ENCODE assay signal across 37 cellular contexts in the genomic region with DNA sequence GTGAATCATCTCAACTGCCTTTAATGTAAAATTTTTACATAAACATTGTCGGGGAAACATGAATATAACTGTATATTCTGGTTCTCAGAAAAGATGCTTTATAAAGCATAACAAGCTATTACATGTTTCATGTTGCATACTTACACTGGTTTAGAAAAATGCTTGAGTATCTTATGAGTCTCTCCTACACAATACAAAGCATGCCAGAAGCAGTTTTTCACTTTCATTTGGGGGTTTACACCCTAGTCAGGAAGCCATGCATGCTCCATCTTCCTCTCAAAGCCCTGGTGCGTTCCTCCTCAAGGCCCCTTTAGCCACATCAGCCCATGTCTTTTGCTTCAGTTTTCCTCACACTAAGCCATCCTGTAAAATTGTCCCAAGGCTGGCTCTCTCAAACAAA. TPM values are rescaled to one million over a fixed set of nuclear protein-coding genes. Genes with fewer than 3 reads are reported as not detected.
"Had no signal": no experiment of that assay in that cellular context is flagged by ENCODE, and none has a peak within 500 bp of the region (broad histone marks: within the 10 kb centered on the region; RNA-seq: fewer than 3 reads in every experiment).

No MANE protein-coding gene starts in this region.

- ATAC-seq: activated CD8-positive, alpha-beta T cell treated with anti-CD3 and anti-CD28 coated beads for 36 hours; activated naive CD4-positive, alpha-beta T cell treated with anti-CD3 and anti-CD28 coated beads, Interleukin-2, amount 50 U/mL, for 72 hours; activated T-cell treated with anti-CD3 and anti-CD28 coated beads, Interleukin-2, amount 50 U/mL, for 4 hours; activated T-cell treated with anti-CD3 and anti-CD28 coated beads, Interleukin-2, amount 50 U/mL, for 72 hours; activated T-helper 17 cell treated with anti-CD3 and anti-CD28 coated beads, Interleukin-2, amount 50 U/mL, for 72 hours; body of pancreas had no signal

- H3K4me1 Mint-ChIP-seq: activated B cell treated with CpG ODN at 0.5 μM for 24 hours; activated CD4-positive, alpha-beta T cell treated with anti-CD3 and anti-CD28 coated beads, Interleukin-2, amount 10 ng/mL, durations not matched to agents 24 days and 14 days; activated naive CD8-positive, alpha-beta T cell treated with anti-CD3 and anti-CD28 coated beads for 36 hours; activated T-helper 17 cell treated with anti-CD3 and anti-CD28 coated beads, Interleukin-2, amount 50 U/mL, for 72 hours had no signal

- H3K27ac ChIP-seq: adrenal gland, body of pancreas, brain microvascular endothelial cell, VCaP had no signal

- H3K36me3 Mint-ChIP-seq: activated CD4-positive, alpha-beta memory T cell treated with anti-CD3 and anti-CD28 coated beads for 36 hours; activated naive CD4-positive, alpha-beta T cell treated with anti-CD3 and anti-CD28 coated beads, Interleukin-2, amount 50 U/mL, for 72 hours; activated naive CD8-positive, alpha-beta T cell treated with anti-CD3 and anti-CD28 coated beads for 36 hours had no signal

- H3K4me1 ChIP-seq: adrenal gland, body of pancreas had no signal

- H3K27ac Mint-ChIP-seq: activated B cell treated with CpG ODN at 0.5 μM for 24 hours; activated CD4-positive, alpha-beta memory T cell treated with anti-CD3 and anti-CD28 coated beads for 36 hours; activated CD4-positive, alpha-beta T cell treated with anti-CD3 and anti-CD28 coated beads, Interleukin-2, amount 10 ng/mL, durations not matched to agents 24 days and 14 days; activated CD8-positive, alpha-beta T cell treated with anti-CD3 and anti-CD28 coated beads for 36 hours; activated naive CD4-positive, alpha-beta T cell treated with anti-CD3 and anti-CD28 coated beads for 36 hours; activated naive CD4-positive, alpha-beta T cell treated with anti-CD3 and anti-CD28 coated beads, Interleukin-2, amount 50 U/mL, for 72 hours; activated naive CD8-positive, alpha-beta T cell treated with anti-CD3 and anti-CD28 coated beads for 36 hours; activated T-cell treated with anti-CD3 and anti-CD28 coated beads, Interleukin-2, amount 50 U/mL, for 72 hours; activated T-helper 1 cell treated with anti-CD3 and anti-CD28 coated beads, Interleukin-12 subunit alpha, Interleukin-12 subunit beta, Interleukin-2, Interleukin-4 antibody, amounts not matched to agents 30 ng/mL and 10 ng/mL and 1 ng/mL, durations not matched to agents 14 hours and 24 hours and 36 hours; activated T-helper 17 cell treated with anti-CD3 and anti-CD28 coated beads, Interleukin-2, amount 50 U/mL, for 72 hours; T-helper 1 cell treated with Interleukin-12 subunit alpha and Interleukin-12 subunit beta and Interleukin-4 antibody, amounts not matched to agents 30 μg/mL and 1 μg/mL, for 36 hours; T-helper 2 cell treated with Interferon-gamma antibody and Interleukin-4, amounts not matched to agents 5 μg/mL and 100 μg/mL, for 36 hours had no signal

- FAIRE-seq: astrocyte, TTC549 had no signal

- H3K27me3 ChIP-seq: adrenal gland, body of pancreas, brain microvascular endothelial cell had no signal

- H3K27me3 Mint-ChIP-seq: activated B cell treated with CpG ODN at 0.5 μM for 24 hours; activated CD4-positive, alpha-beta memory T cell treated with anti-CD3 and anti-CD28 coated beads for 36 hours; activated CD4-positive, alpha-beta T cell treated with anti-CD3 and anti-CD28 coated beads, Interleukin-2, amount 10 ng/mL, durations not matched to agents 24 days and 14 days; activated CD8-positive, alpha-beta T cell treated with anti-CD3 and anti-CD28 coated beads for 36 hours; activated naive CD8-positive, alpha-beta T cell treated with anti-CD3 and anti-CD28 coated beads for 36 hours; activated T-helper 17 cell treated with anti-CD3 and anti-CD28 coated beads, Interleukin-2, amount 50 U/mL, for 72 hours had no signal

- H3K4me3 ChIP-seq: adrenal gland, body of pancreas had no signal

- H3K9me3 ChIP-seq: adrenal gland, body of pancreas had no signal

- H3K9me3 Mint-ChIP-seq: activated B cell treated with CpG ODN at 0.5 μM for 24 hours; T-helper 1 cell treated with Interleukin-12 subunit alpha and Interleukin-12 subunit beta and Interleukin-4 antibody, amounts not matched to agents 30 μg/mL and 1 μg/mL, for 36 hours had no signal

- H3K4me3 Mint-ChIP-seq: activated B cell treated with CpG ODN at 0.5 μM for 24 hours; activated CD4-positive, alpha-beta memory T cell treated with anti-CD3 and anti-CD28 coated beads for 36 hours; activated CD4-positive, alpha-beta T cell treated with anti-CD3 and anti-CD28 coated beads, Interleukin-2, amount 10 ng/mL, durations not matched to agents 24 days and 14 days; activated CD8-positive, alpha-beta T cell treated with anti-CD3 and anti-CD28 coated beads for 36 hours; activated naive CD4-positive, alpha-beta T cell treated with anti-CD3 and anti-CD28 coated beads for 36 hours; activated naive CD8-positive, alpha-beta T cell treated with anti-CD3 and anti-CD28 coated beads for 36 hours; activated T-cell treated with anti-CD3 and anti-CD28 coated beads, Interleukin-2, amount 50 U/mL, for 4 hours; activated T-cell treated with anti-CD3 and anti-CD28 coated beads, Interleukin-2, amount 50 U/mL, for 72 hours; activated T-helper 1 cell treated with anti-CD3 and anti-CD28 coated beads, Interleukin-12 subunit alpha, Interleukin-12 subunit beta, Interleukin-2, Interleukin-4 antibody, amounts not matched to agents 30 ng/mL and 10 ng/mL and 1 ng/mL, durations not matched to agents 14 hours and 24 hours and 36 hours; activated T-helper 17 cell treated with anti-CD3 and anti-CD28 coated beads, Interleukin-2, amount 50 U/mL, for 72 hours; T-helper 1 cell treated with Interleukin-12 subunit alpha and Interleukin-12 subunit beta and Interleukin-4 antibody, amounts not matched to agents 30 μg/mL and 1 μg/mL, for 36 hours; T-helper 2 cell treated with Interferon-gamma antibody and Interleukin-4, amounts not matched to agents 5 μg/mL and 100 μg/mL, for 36 hours had no signal

- H3K36me3 ChIP-seq: adrenal gland, brain microvascular endothelial cell had no signal

- DNase-seq: activated B cell treated with CpG ODN at 0.5 μM for 24 hours; activated CD4-positive, alpha-beta memory T cell treated with anti-CD3 and anti-CD28 coated beads for 36 hours; activated CD4-positive, alpha-beta T cell treated with anti-CD3 and anti-CD28 coated beads for 4 hours; activated CD4-positive, alpha-beta T cell treated with anti-CD3 and anti-CD28 coated beads, Interleukin-2, amount 10 ng/mL, durations not matched to agents 24 days and 14 days; activated CD4-positive, alpha-beta T cell treated with anti-CD3 and anti-CD28 coated beads, Interleukin-2, amount 50 U/mL, for 1 hour; activated CD4-positive, alpha-beta T cell treated with anti-CD3 and anti-CD28 coated beads, Interleukin-2, amount 50 U/mL, for 4 hours; activated CD4-positive, CD25-positive, alpha-beta regulatory T cell treated with anti-CD3 and anti-CD28 coated beads, Interleukin-2, amount 50 U/mL, for 72 hours; activated CD8-positive, alpha-beta memory T cell treated with anti-CD3 and anti-CD28 coated beads, Interleukin-2, amount 50 U/mL, for 4 hours; activated CD8-positive, alpha-beta T cell treated with anti-CD3 and anti-CD28 coated beads for 36 hours; activated effector memory CD4-positive, alpha-beta T cell treated with anti-CD3 and anti-CD28 coated beads, Interleukin-2, amount 50 U/mL, for 16 hours; activated gamma-delta T cell treated with Interleukin-2 at 50 U/mL for 16 hours; activated naive CD4-positive, alpha-beta T cell; activated naive CD4-positive, alpha-beta T cell treated with anti-CD3 and anti-CD28 coated beads for 36 hours; activated naive CD4-positive, alpha-beta T cell treated with anti-CD3 and anti-CD28 coated beads, Interleukin-2, amount 50 U/mL, for 16 hours; activated naive CD8-positive, alpha-beta T cell treated with anti-CD3 and anti-CD28 coated beads for 36 hours; activated T-cell treated with anti-CD3 and anti-CD28 coated beads for 4 hours; activated T-cell treated with anti-CD3 and anti-CD28 coated beads, Interleukin-2, amount 50 U/mL, for 1 hour; activated T-cell treated with anti-CD3 and anti-CD28 coated beads, Interleukin-2, amount 50 U/mL, for 4 hours; activated T-cell treated with anti-CD3 and anti-CD28 coated beads, Interleukin-2, amount 50 U/mL, for 72 hours; adrenal gland; amniotic stem cell; aorta; body of pancreas; brain microvascular endothelial cell; central memory CD4-positive, alpha-beta T cell; T-helper 1 cell; T-helper 2 cell; T-helper 9 cell had no signal

RNA-seq across cellular contexts. Expression of a gene that starts 22.8 kb away (rescaled TPM):
- total RNA-seq: activated B cell treated with CpG ODN at 0.5 μM for 24 hours; activated CD4-positive, alpha-beta memory T cell treated with anti-CD3 and anti-CD28 coated beads for 36 hours; activated CD4-positive, alpha-beta T cell treated with anti-CD3 and anti-CD28 coated beads, Interleukin-2, amount 10 ng/mL, durations not matched to agents 24 days and 14 days; activated CD8-positive, alpha-beta memory T cell treated with anti-CD3 and anti-CD28 coated beads for 36 hours; activated CD8-positive, alpha-beta T cell treated with anti-CD3 and anti-CD28 coated beads for 36 hours; activated naive CD4-positive, alpha-beta T cell treated with anti-CD3 and anti-CD28 coated beads for 36 hours; activated naive CD4-positive, alpha-beta T cell treated with anti-CD3 and anti-CD28 coated beads, Interleukin-2, amount 50 U/mL, for 72 hours; activated naive CD8-positive, alpha-beta T cell treated with anti-CD3 and anti-CD28 coated beads for 36 hours; activated T-cell treated with anti-CD3 and anti-CD28 coated beads, Interleukin-2, amount 50 U/mL, for 4 hours; activated T-cell treated with anti-CD3 and anti-CD28 coated beads, Interleukin-2, amount 50 U/mL, for 72 hours; activated T-helper 1 cell treated with anti-CD3 and anti-CD28 coated beads, Interleukin-12 subunit alpha, Interleukin-12 subunit beta, Interleukin-2, Interleukin-4 antibody, amounts not matched to agents 30 ng/mL and 10 ng/mL and 1 ng/mL, durations not matched to agents 14 hours and 24 hours and 36 hours; activated T-helper 17 cell treated with anti-CD3 and anti-CD28 coated beads, Interleukin-2, amount 50 U/mL, for 72 hours; body of pancreas had no signal
- polyA plus RNA-seq: aorta had no signal
